In the genomic region with DNA sequence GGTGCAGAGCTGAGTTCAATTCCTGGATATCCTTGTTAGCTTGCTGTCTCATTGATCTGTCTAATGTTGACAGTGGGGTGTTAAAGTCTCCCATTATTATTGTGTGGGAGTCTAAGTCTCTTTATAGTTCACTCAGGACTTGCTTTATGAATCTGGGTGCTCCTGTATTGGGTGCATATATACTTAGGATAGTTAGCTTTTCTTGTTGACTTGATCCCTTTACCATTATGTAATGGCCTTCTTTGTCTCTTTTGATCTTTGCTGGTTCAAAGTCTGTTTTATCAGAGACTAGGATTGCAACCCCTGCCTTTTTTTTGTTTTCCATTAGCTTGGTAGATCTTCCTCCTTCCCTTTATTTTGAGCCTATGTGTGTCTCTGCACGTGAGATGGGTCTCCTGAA, we compare ENCODE assay signal across 1 cellular context. TPM values are rescaled to one million over a fixed set of nuclear protein-coding genes. Genes with fewer than 3 reads are reported as not detected.
"Had no signal": no experiment of that assay in that cellular context is flagged by ENCODE, and none has a peak within 500 bp of the region (broad histone marks: within the 10 kb centered on the region; RNA-seq: fewer than 3 reads in every experiment).

No MANE protein-coding gene starts in this region.

RNA-seq across cellular contexts. Expression of gene ZXDB, which starts 21.5 kb away (rescaled TPM):
- total RNA-seq: HT-29 had no signal
